ENCODE assay signal across 12 cellular contexts in the genomic region with DNA sequence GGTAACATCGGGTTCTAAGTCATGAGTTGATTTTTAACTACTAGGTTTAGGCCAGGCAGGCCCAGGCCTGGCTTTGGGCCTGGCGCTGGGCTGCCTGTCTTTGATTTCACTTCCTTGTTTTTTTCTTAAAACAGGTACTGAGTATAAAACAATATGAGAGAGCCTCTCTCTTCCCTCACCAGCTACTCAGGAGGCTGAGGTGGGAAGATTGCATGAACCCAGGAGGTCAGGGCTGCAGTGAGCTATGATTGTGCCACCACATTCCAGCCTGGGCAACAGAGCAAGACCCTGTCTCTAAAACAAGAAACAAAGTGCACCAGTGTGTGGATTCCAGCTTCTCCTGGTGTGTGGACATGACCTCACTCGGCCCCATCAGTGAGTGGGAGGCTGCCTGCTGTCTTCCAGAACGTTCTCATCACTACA. TPM values are rescaled to one million over a fixed set of nuclear protein-coding genes. Genes with fewer than 3 reads are reported as not detected.
"Had no signal": no experiment of that assay in that cellular context is flagged by ENCODE, and none has a peak within 500 bp of the region (broad histone marks: within the 10 kb centered on the region; RNA-seq: fewer than 3 reads in every experiment).

No MANE protein-coding gene starts in this region.

RNA-seq across cellular contexts. Expression of gene GOLGA6C, which starts 38.6 kb away (rescaled TPM):
- total RNA-seq: aorta, colonic mucosa, frontal cortex, left ventricle myocardium inferior, mammary epithelial cell, myocyte, osteocyte, pulmonary artery endothelial cell, sciatic nerve, smooth muscle cell, ureter had no signal
- polyA plus RNA-seq: aorta, esophagus, mammary epithelial cell, smooth muscle cell had no signal
